ENCODE assay signal across 1 cellular context in the genomic region with DNA sequence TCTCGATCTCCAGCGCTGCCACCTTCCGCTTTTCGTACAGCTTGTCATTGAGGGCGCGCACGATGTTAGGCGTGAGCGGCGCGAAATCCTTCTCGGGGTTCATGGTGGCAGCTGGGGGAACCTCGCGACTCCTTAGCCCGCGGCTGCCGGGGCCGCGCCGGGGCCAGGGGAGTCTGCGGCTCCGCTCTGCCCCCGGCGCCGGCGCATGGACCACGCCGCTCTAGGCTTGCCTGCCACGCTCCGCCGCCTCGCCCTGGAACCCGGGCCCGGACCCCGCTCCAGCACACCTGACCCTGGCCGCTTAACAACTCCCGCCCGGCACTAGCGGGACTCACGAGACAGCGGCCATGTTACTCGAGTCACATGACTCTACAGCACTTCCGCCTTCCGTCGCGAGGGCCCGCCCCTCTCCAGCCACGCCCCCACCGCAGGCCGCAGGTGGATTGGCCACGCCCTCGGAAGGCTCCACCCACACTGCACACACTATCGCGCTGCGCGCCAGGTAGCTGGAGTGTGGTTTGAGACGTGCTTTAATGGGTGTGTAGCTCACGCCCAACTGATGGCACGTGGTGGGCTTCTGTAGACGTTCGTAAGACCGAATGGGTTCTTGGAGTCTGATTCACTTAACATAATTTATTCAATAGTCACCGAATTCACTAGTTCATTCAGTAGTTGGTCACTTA.
TF ChIP-seq lines count a peak whose summit lies in the region.

Gene VAC14, minus strand, starts transcription at position 361 of the 683 bp plus-strand sequence. Its CDS starts 258 bp downstream, at position 103.

TF ChIP-seq in HepG2, 621 proteins besides CTCF, POLR2A, EP300 and RAD21 (continued from another document and continues in another):
- no peak for TF ChIP-seq CEBPZ (IDR thresholded peaks at IDR 0.05; ENCODE audit: low read length)
- TF ChIP-seq ZNF589 (CRISPR knock-in tag; conservative IDR thresholded peaks at IDR 0.05): no peak
- 0 out of 2 replicates have a peak, but pooled peaks have one; percentile 18 for TF ChIP-seq PATZ1 (CRISPR knock-in tag; IDR thresholded peaks at IDR 0.05)
- TF ChIP-seq MTA3 (CRISPR knock-in tag; IDR thresholded peaks at IDR 0.05): no peak
- no peak for TF ChIP-seq JARID2 (CRISPR knock-in tag; IDR thresholded peaks at IDR 0.05; ENCODE audit: insufficient replicate concordance)
- no peak for TF ChIP-seq ZSCAN25 (CRISPR knock-in tag; IDR thresholded peaks at IDR 0.05)
- TF ChIP-seq, protein P1, sequence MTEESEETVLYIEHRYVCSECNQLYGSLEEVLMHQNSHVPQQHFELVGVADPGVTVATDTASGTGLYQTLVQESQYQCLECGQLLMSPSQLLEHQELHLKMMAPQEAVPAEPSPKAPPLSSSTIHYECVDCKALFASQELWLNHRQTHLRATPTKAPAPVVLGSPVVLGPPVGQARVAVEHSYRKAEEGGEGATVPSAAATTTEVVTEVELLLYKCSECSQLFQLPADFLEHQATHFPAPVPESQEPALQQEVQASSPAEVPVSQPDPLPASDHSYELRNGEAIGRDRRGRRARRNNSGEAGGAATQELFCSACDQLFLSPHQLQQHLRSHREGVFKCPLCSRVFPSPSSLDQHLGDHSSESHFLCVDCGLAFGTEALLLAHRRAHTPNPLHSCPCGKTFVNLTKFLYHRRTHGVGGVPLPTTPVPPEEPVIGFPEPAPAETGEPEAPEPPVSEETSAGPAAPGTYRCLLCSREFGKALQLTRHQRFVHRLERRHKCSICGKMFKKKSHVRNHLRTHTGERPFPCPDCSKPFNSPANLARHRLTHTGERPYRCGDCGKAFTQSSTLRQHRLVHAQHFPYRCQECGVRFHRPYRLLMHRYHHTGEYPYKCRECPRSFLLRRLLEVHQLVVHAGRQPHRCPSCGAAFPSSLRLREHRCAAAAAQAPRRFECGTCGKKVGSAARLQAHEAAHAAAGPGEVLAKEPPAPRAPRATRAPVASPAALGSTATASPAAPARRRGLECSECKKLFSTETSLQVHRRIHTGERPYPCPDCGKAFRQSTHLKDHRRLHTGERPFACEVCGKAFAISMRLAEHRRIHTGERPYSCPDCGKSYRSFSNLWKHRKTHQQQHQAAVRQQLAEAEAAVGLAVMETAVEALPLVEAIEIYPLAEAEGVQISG (CRISPR knock-in tag; IDR thresholded peaks at IDR 0.05): peak; percentile 92
- no peak for TF ChIP-seq ZNF451 (CRISPR knock-in tag; IDR thresholded peaks at IDR 0.05)
- TF ChIP-seq ZNF484 (CRISPR knock-in tag; IDR thresholded peaks at IDR 0.05; ENCODE audit: borderline replicate concordance, low read depth): no peak
- no peak for TF ChIP-seq ZNF570 (CRISPR knock-in tag; IDR thresholded peaks at IDR 0.05; ENCODE audit: borderline replicate concordance)
- no peak for TF ChIP-seq KAT2B (IDR thresholded peaks at IDR 0.05; ENCODE audit: borderline replicate concordance, low read depth, low read length)
- peak; percentile 67 for TF ChIP-seq MIER2 (CRISPR knock-in tag; IDR thresholded peaks at IDR 0.05)
- TF ChIP-seq SETDB1 (CRISPR knock-in tag; IDR thresholded peaks at IDR 0.05; ENCODE audit: borderline replicate concordance): no peak
- no peak for TF ChIP-seq SP140L (CRISPR knock-in tag; IDR thresholded peaks at IDR 0.05; ENCODE audit: borderline replicate concordance)
- peak; percentile 16; the same call in 1 of the 2 replicates for TF ChIP-seq ZNF263 (CRISPR knock-in tag; IDR thresholded peaks at IDR 0.05)
- TF ChIP-seq NR3C1 (CRISPR knock-in tag; IDR thresholded peaks at IDR 0.05): no peak
- no peak for TF ChIP-seq ZNF367 (CRISPR knock-in tag; IDR thresholded peaks at IDR 0.05; ENCODE audit: borderline replicate concordance)
- TF ChIP-seq THRA (CRISPR knock-in tag; IDR thresholded peaks at IDR 0.05; ENCODE audit: borderline replicate concordance): peak; percentile 35; the same call in 1 of the 2 replicates
- no peak for TF ChIP-seq AHDC1 (CRISPR knock-in tag; IDR thresholded peaks at IDR 0.05; ENCODE audit: borderline replicate concordance)
- TF ChIP-seq MAFG (CRISPR knock-in tag; IDR thresholded peaks at IDR 0.05): no peak
- TF ChIP-seq ZNF20 (CRISPR knock-in tag; IDR thresholded peaks at IDR 0.05): no peak
- no peak for TF ChIP-seq TBX3 (IDR thresholded peaks at IDR 0.05; ENCODE audit: borderline replicate concordance)
- TF ChIP-seq ZNF891 (CRISPR knock-in tag; IDR thresholded peaks at IDR 0.05): no peak; the same call in 1 of the 2 replicates
- peak; percentile 27; the same call in 1 of the 2 replicates for TF ChIP-seq CHCHD3 (CRISPR knock-in tag; IDR thresholded peaks at IDR 0.05)
- TF ChIP-seq ZNF672 (CRISPR knock-in tag; IDR thresholded peaks at IDR 0.05): no peak
- no peak for TF ChIP-seq SRF (IDR thresholded peaks at IDR 0.05; ENCODE audit: low read depth, low read length)
- TF ChIP-seq RERE (CRISPR knock-in tag; IDR thresholded peaks at IDR 0.05; ENCODE audit: low read depth): no peak
- peak; percentile 8; the same call in 1 of the 2 replicates for TF ChIP-seq MYPOP (CRISPR knock-in tag; IDR thresholded peaks at IDR 0.05)
- TF ChIP-seq ARNT2 (CRISPR knock-in tag; IDR thresholded peaks at IDR 0.05; ENCODE audit: low read depth): peak; percentile 42; the same call in 1 of the 2 replicates
- no peak for TF ChIP-seq ZNF563 (CRISPR knock-in tag; IDR thresholded peaks at IDR 0.05)
- peak; percentile 98 for TF ChIP-seq KDM5A (IDR thresholded peaks at IDR 0.05; ENCODE audit: borderline replicate concordance, low read length)
